11 cellular contexts compared by ENCODE assay signal in genomic region chr4:181971411-181971810, GRCh38.
DNase-seq lines count a peak whose midpoint lies in the region; ATAC-seq, FAIRE-seq and TF ChIP-seq lines count a peak whose summit lies in the region.
"Had no signal": no experiment of that assay in that cellular context is flagged by ENCODE, and none has a peak within 500 bp of the region (broad histone marks: within the 10 kb centered on the region; RNA-seq: fewer than 3 reads in every experiment).

No MANE protein-coding gene starts in this region.

- peak; percentile 11 for DNase-seq in HK-2 (ENCODE audit: unreplicated experiment)
- peak; percentile 69 for DNase-seq in glomerular visceral epithelial cell (ENCODE audit: extremely low spot score)
- no peak for DNase-seq in DMS153 (lab: John Stamatoyannopoulos, UW)
- DNase-seq in kidney, result no peak
- no peak for DNase-seq in NCI-H187 treated with DMSO at 0.1 percent for 48 hours (lab: John Stamatoyannopoulos, UW)
- no peak for DNase-seq in testis
- DNase-seq: amygdala, foreskin melanocyte, NCI-H2081 had no signal

- FAIRE-seq in kidney (lab: Jason Lieb, UNC), result no peak

- H3K27ac ChIP-seq in kidney (ENCODE audit: low read depth in 2 of 2, low read length in 2 of 2), result no peak overlapping the region
- no peak overlapping the region for H3K27ac ChIP-seq in testis

- H3K27me3 ChIP-seq in testis, result no peaks in the 10 kb centered on the region

- H3K4me3 ChIP-seq in kidney (ENCODE audit: low read length in 2 of 2), result no peak overlapping the region
- H3K4me3 ChIP-seq in testis, result no peak overlapping the region

- no peaks in the 10 kb centered on the region for H3K4me1 ChIP-seq in kidney (ENCODE audit: control insufficient read depth in 1 of 2, insufficient read depth in 1 of 2, low read depth in 1 of 2, low read length in 2 of 2)
- H3K4me1 ChIP-seq in testis, result no peaks in the 10 kb centered on the region

- no peak for TF ChIP-seq POLR2A in testis (IDR thresholded peaks at IDR 0.05)

- TF ChIP-seq CTCF in kidney (IDR thresholded peaks at IDR 0.05; ENCODE audit: borderline replicate concordance, extremely low read depth, insufficient read depth), result no peak
- no peak for TF ChIP-seq CTCF in testis (IDR thresholded peaks at IDR 0.05)

- peak; percentile 91 for ATAC-seq in GM18502 (IDR thresholded peaks at IDR 0.05; ENCODE audit: poor library complexity, unreplicated experiment)
- peak; percentile 81 for ATAC-seq in GM21619 (IDR thresholded peaks at IDR 0.05; ENCODE audit: unreplicated experiment)

- WGBS in testis, 2 donors, result 88% methylated on average over 4 of the region's 4 CpGs

- H3K9ac ChIP-seq in kidney (ENCODE audit: low read length in 2 of 2), result no peak overlapping the region

- H3K36me3 ChIP-seq in kidney (ENCODE audit: control insufficient read depth in 1 of 2, insufficient read depth in 2 of 2, low read length in 2 of 2) (no peaks in the 10 kb centered on the region), testis (ENCODE audit: low read depth, missing control alignments) (no peaks in the 10 kb centered on the region)

- H3K9me3 ChIP-seq in kidney (ENCODE audit: control insufficient read depth in 1 of 2, low read length in 2 of 2) (no peaks in the 10 kb centered on the region), testis (no peaks in the 10 kb centered on the region)

- intact Hi-C loops in kidney (cut with DNase I), result no loop called here
- intact Hi-C loops in testis (cut with DNase I; ENCODE audit: low total_unique reads), result no loop called here

Comparison
In these comparisons a context has a peak if more than half of its experiments do, and no peak if none do; other contexts are left out.
1. DNase-seq: peak in HK-2 (single experiment) and glomerular visceral epithelial cell (single experiment); none in DMS153 (single experiment), kidney (single experiment), NCI-H187 treated with DMSO at 0.1 percent for 48 hours (single experiment) and testis (single experiment).